ENCODE assay signal across 8 cellular contexts in the genomic region with DNA sequence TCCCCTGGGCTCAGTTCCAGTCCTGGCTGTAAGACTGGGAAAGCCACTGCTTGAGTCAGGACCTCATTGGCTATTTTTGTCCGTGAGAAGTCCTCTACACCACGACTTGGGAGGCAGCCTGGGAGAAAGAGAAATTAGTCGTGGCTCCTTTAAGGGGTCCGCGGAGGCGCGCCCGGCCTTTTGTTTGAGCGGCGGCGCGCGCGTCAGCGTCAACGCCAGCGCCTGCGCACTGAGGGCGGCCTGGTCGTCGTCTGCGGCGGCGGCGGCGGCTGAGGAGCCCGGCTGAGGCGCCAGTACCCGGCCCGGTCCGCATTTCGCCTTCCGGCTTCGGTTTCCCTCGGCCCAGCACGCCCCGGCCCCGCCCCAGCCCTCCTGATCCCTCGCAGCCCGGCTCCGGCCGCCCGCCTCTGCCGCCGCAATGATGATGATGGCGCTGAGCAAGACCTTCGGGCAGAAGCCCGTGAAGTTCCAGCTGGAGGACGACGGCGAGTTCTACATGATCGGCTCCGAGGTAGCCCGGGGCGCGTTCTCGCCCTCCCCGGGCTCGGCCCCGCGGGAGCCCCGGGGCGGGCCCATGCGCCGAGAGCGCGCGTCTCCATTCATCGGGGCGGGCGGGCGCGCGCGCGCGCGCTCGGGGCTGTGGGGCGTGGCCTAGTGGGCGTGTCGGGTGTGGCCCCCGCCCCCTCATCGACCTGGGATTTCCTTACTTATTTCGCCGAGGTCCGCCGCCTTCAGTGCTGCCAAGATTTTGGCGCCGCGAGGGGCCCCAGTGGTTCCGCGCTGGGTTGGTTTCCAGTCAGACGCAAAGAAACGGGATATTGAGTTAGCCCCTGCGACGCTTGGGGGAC. TPM values are rescaled to one million over a fixed set of nuclear protein-coding genes. Genes with fewer than 3 reads are reported as not detected.
DNase-seq lines count a peak whose midpoint lies in the region; ATAC-seq and TF ChIP-seq lines count a peak whose summit lies in the region.

A gene (plus strand): TSS at position 215 of the 848 bp plus-strand sequence. CDS start 204 bp downstream, at position 419.

- CTCF ChIA-PET in AG04450 (lab: Charles Lee): interaction anchor here (0.5 to 3.6 kb wide), 2 partner anchors 16 to 24 kb away, joined by 4 to 14 read pairs; a partner anchor contains a TSS

- peak within 1 kb of the TSS; percentile 88 for H3K4me3 ChIP-seq in AG04450 (ENCODE audit: low read depth, low read length)
- peak within 1 kb of the TSS; percentile 65 for H3K4me3 ChIP-seq in colonic mucosa

- peak within 1 kb of the TSS; percentile 94 for H3K27ac ChIP-seq in AG04450 (ENCODE audit: low read depth, low read length)
- peak within 1 kb of the TSS; percentile 97 for H3K27ac ChIP-seq in colonic mucosa

- H3K27me3 ChIP-seq in AG04450 (ENCODE audit: control insufficient read depth, insufficient read depth, low read length): no peaks in the 10 kb centered on the region
- H3K27me3 ChIP-seq in colonic mucosa: no peaks in the 10 kb centered on the region

- no peaks in the 10 kb centered on the region for H3K9me3 ChIP-seq in AG04450 (ENCODE audit: control insufficient read depth, insufficient read depth, low read length)
- no peaks in the 10 kb centered on the region for H3K9me3 ChIP-seq in colonic mucosa

- TF ChIP-seq CTCF in AG04450 (IDR thresholded peaks at IDR 0.05; ENCODE audit: low read depth, low read length): no peak
- no peak for TF ChIP-seq CTCF in colonic mucosa (IDR thresholded peaks at IDR 0.05)

- POLR2A ChIA-PET in AG04450 (lab: Yijun Ruan, JAX): interaction anchor here (0.6 to 1.0 kb wide), 3 partner anchors 9 to 49 kb away, joined by 3 to 5 read pairs (median 5); no protein-coding TSS in a partner anchor

- H3K4me1 ChIP-seq in colonic mucosa: peaks cover 7% of the 10 kb centered on the region

- no peaks in the 10 kb centered on the region for H3K36me3 ChIP-seq in colonic mucosa

- peak; percentile 67 for DNase-seq in AG04450 (ENCODE audit: low read depth, low spot score)
- DNase-seq in NCI-H510A (lab: John Stamatoyannopoulos, UW): peak; percentile 74
- DNase-seq in activated CD4-positive, alpha-beta T cell treated with anti-CD3 and anti-CD28 coated beads for 48 hours: peak; percentile 93
- peak; percentile 93 for DNase-seq in colonic mucosa
- DNase-seq in left kidney (ENCODE audit: low read depth, low spot score): peak; percentile 96
- DNase-seq in stimulated activated CD4-positive, alpha-beta T cell treated with anti-CD3 and anti-CD28 coated beads, Interleukin-1b, Interleukin-23, amount 100 ng/mL, for 4 hours (ENCODE audit: low read depth in 2 of 2): peak; percentile 84 to 92

- intact Hi-C loops in colonic mucosa (cut with DNase I): no loop called here

- ATAC-seq in GM18907 (IDR thresholded peaks at IDR 0.05; ENCODE audit: unreplicated experiment) (peak; percentile 66), HG03159 (IDR thresholded peaks at IDR 0.05; ENCODE audit: unreplicated experiment) (peak; percentile 68)

- H3K9ac ChIP-seq in colonic mucosa (ENCODE audit: low read depth in 2 of 2, low read length in 2 of 2): peak within 1 kb of the TSS; percentile 83 to 88

RNA-seq across cellular contexts. Expression of the gene that starts here (rescaled TPM):
- 155 and 180 TPM in 2 replicates for polyA plus RNA-seq in AG04450 (2011; rRNA removed)
- 58.8 and 65.3 TPM in 2 replicates for polyA minus RNA-seq in AG04450 (2011; rRNA and poly(A)+ RNA removed)
- total RNA-seq in colonic mucosa: 10 to 100 TPM; 77.8 to 96.0 TPM

Comparison
In these comparisons a context has a peak if more than half of its experiments do, and no peak if none do; other contexts are left out.
1. Peak in every context shown above with its lines: DNase-seq, ATAC-seq, H3K4me3 ChIP-seq and H3K27ac ChIP-seq.